8 cellular contexts compared by ENCODE assay signal in the genomic region with DNA sequence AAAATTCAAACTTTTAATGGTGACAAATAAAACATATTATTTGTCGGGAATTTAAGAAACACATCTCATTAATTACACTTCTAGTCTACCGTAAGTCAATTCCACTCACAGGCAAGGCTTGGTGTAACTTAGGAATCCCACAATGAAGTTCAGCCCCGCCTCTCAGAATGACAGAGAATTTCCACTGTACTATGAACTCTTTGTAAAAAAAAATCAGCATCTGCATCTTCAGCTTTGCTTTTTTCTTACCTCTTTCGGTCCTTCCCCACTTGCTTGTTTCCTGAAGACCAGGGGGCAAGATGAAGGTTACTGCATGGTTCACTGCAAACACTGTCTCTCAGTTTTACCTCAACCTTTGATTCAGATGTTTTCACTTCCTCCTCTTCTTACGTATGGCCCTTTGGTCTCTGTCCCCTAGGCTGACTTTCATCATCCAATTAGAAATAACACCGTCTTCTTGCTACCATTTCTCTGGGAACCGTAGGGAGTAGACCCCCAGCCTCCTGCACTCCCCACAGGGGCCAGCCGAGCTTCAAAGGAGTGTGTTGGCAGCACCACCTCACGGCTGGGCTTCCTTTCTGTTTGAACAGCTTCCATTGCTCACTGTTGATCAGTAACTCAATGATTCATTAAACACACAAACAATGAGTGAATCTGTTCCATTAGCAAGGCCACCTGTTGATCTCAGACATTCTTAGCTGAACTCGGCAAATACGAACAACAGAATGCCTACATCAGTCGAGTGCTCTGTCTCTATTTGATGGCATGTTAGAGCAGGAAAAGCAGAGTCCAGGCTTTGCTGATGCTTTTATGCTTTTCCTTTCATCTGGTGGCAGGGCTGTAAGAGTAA.
A peak's percentile ranks its signal among the peaks of the same experiment; 100 is the strongest.
DNase-seq lines count a peak whose midpoint lies in the region; ATAC-seq and TF ChIP-seq lines count a peak whose summit lies in the region.

No MANE protein-coding gene starts in this region.

- H3K4me3 Mint-ChIP-seq in chondrocyte (ENCODE audit: unreplicated experiment) (no peak overlapping the region), natural killer cell (no peak overlapping the region)

- intact Hi-C loops in natural killer cell (cut with micrococcal nuclease): no loop called here

- H3K4me1 ChIP-seq in tibial nerve: no peaks in the 10 kb centered on the region

- H3K4me1 Mint-ChIP-seq in chondrocyte (ENCODE audit: low read depth) (peaks cover 10% of the 10 kb centered on the region), natural killer cell (no peaks in the 10 kb centered on the region)

- no peaks in the 10 kb centered on the region for H3K9me3 ChIP-seq in tibial nerve

- ATAC-seq in GM18858 (IDR thresholded peaks at IDR 0.05; ENCODE audit: unreplicated experiment) (peak; percentile 93), HG02610 (IDR thresholded peaks at IDR 0.05; ENCODE audit: unreplicated experiment) (peak; percentile 97), natural killer cell (no peak)

- TF ChIP-seq EP300 in tibial nerve (IDR thresholded peaks at IDR 0.05): no peak

- no peak for TF ChIP-seq POLR2A in tibial nerve (IDR thresholded peaks at IDR 0.05)

- H3K27me3 Mint-ChIP-seq in chondrocyte (ENCODE audit: low read depth): no peaks in the 10 kb centered on the region
- no peaks in the 10 kb centered on the region for H3K27me3 Mint-ChIP-seq in natural killer cell (ENCODE audit: low read depth in 2 of 2)

- H3K27me3 ChIP-seq in tibial nerve: no peaks in the 10 kb centered on the region

- in situ Hi-C loops in G401 (cut with HindIII; ENCODE audit: low sequenced_read_pairs): no loop called here

- H3K27ac ChIP-seq in tibial nerve: peak overlapping the region in 1 of 4 donors; percentile 51

- H3K4me3 ChIP-seq in tibial nerve: peak overlapping the region in 1 of 4 donors; percentile 12

- no peaks in the 10 kb centered on the region for H3K9me3 Mint-ChIP-seq in chondrocyte (ENCODE audit: low read depth)
- H3K9me3 Mint-ChIP-seq in natural killer cell: peaks cover 9 to 11% of the 10 kb centered on the region in 2 donors

- WGBS in tibial nerve, 2 donors: 47 to 61% methylated on average over 12 of the region's 12 CpGs

- TF ChIP-seq CTCF in chondrocyte (IDR thresholded peaks at IDR 0.05): no peak
- no peak for TF ChIP-seq CTCF in natural killer cell (IDR thresholded peaks at IDR 0.05)
- no peak for TF ChIP-seq CTCF in tibial nerve (IDR thresholded peaks at IDR 0.05)

- H3K27ac Mint-ChIP-seq in chondrocyte (ENCODE audit: unreplicated experiment) (peak overlapping the region; percentile 77), natural killer cell (no peak overlapping the region)

- H3K36me3 Mint-ChIP-seq in chondrocyte (ENCODE audit: low read depth) (no peaks in the 10 kb centered on the region), natural killer cell (no peaks in the 10 kb centered on the region)

- DNase-seq in NAMALWA (ENCODE audit: low spot score) (peak; percentile 68), chondrocyte (ENCODE audit: low spot score) (no peak), smooth muscle cell of the brain vasculature (ENCODE audit: low read depth, low spot score) (peak; percentile 82), G401 (ENCODE audit: low spot score) (no peak), natural killer cell (no peak), tibial nerve (ENCODE audit: low spot score in 2 of 2) (no peak)

- no peaks in the 10 kb centered on the region for H3K36me3 ChIP-seq in tibial nerve

Comparison
In these comparisons a context has a peak if more than half of its experiments do, and no peak if none do; other contexts are left out.
1. ATAC-seq: peak in GM18858 (single experiment) and HG02610 (single experiment); none in natural killer cell (0 of 3).
2. DNase-seq: peak in NAMALWA (single experiment) and smooth muscle cell of the brain vasculature (single experiment); none in chondrocyte (single experiment), G401 (single experiment), natural killer cell (single experiment) and tibial nerve (0 of 2).